8 cellular contexts compared by ENCODE assay signal in genomic region chr17:1561420-1562177, GRCh38. TPM values are rescaled to one million over a fixed set of nuclear protein-coding genes. Genes with fewer than 3 reads are reported as not detected.
DNase-seq lines count a peak whose midpoint lies in the region; ATAC-seq, FAIRE-seq and TF ChIP-seq lines count a peak whose summit lies in the region.

No MANE protein-coding gene starts in this region.

- no peak overlapping the region for H2AFZ ChIP-seq in DND-41 (ENCODE audit: low read depth, low read length)
- no peak overlapping the region for H2AFZ ChIP-seq in SK-N-SH (ENCODE audit: low read depth)
- H2AFZ ChIP-seq in GM12878 (ENCODE audit: control insufficient read depth, low read depth, low read length), result no peak overlapping the region

- peaks cover 49% of the 10 kb centered on the region for H4K20me1 ChIP-seq in DND-41 (ENCODE audit: insufficient read depth, low read length)
- peaks cover 48% of the 10 kb centered on the region for H4K20me1 ChIP-seq in SK-N-SH (ENCODE audit: insufficient read depth)
- peaks cover 6% of the 10 kb centered on the region; the same call in 1 of the 2 replicates for H4K20me1 ChIP-seq in GM12878 (ENCODE audit: control insufficient read depth, insufficient read depth)

- H3K9ac ChIP-seq in DND-41 (ENCODE audit: low read depth, low read length), result peak overlapping the region; percentile 68
- H3K9ac ChIP-seq in SK-N-SH, result peak overlapping the region; percentile 85
- peak overlapping the region; percentile 79 for H3K9ac ChIP-seq in GM12878 (ENCODE audit: control insufficient read depth, insufficient read depth, low read length)

- no peaks in the 10 kb centered on the region for H3F3A ChIP-seq in SK-N-SH (replicated peaks; ENCODE audit: insufficient read depth)

- peak overlapping the region; percentile 84 for H3K4me2 ChIP-seq in DND-41 (ENCODE audit: insufficient read depth, low read length)
- peak overlapping the region; percentile 99 for H3K4me2 ChIP-seq in SK-N-SH
- peak overlapping the region; percentile 96 for H3K4me2 ChIP-seq in GM12878 (ENCODE audit: control insufficient read depth, insufficient read depth)

- no peak for TF ChIP-seq EP300 in SK-N-SH (IDR thresholded peaks at IDR 0.05; ENCODE audit: borderline replicate concordance in 1 of 2, low read depth in 1 of 2, low read length in 1 of 2)
- TF ChIP-seq EP300 in GM12878 (IDR thresholded peaks at IDR 0.05; ENCODE audit: borderline replicate concordance in 1 of 2, control insufficient read depth in 1 of 2, low read depth in 2 of 2, low read length in 2 of 2), result no peak

- ATAC-seq in DND-41 (ENCODE audit: insufficient read depth, low read depth) (peak; percentile 68), HG02571 (IDR thresholded peaks at IDR 0.05; ENCODE audit: unreplicated experiment) (peak; percentile 21), GM12878 (peak; percentile 63), GM18517 (IDR thresholded peaks at IDR 0.05; ENCODE audit: unreplicated experiment) (no peak)

- RAD21 ChIA-PET in GM12878 (lab: Charles Lee; ENCODE audit: unreplicated experiment), result interaction anchor here (0.8 kb wide), 2 partner anchors 45 to 69 kb away, joined by 3 to 4 read pairs; partner anchors contain the start of gene INPP5K

- BruUV-seq in GM12878 (replicated peaks; lab: Mats Ljungman, UMichigan), result no TSS peak

- SMC1A ChIA-PET in GM12878 (lab: Charles Lee; ENCODE audit: uncharacterized antibody, unreplicated experiment), result interaction anchor here (1.1 to 1.8 kb wide), 2 partner anchors 46 to 69 kb away, joined by 4 to 7 read pairs; no protein-coding TSS in a partner anchor

- no peak for FAIRE-seq in GM12878 (lab: Jason Lieb, UNC)

- no peaks in the 10 kb centered on the region for H3K9me3 ChIP-seq in DND-41 (ENCODE audit: insufficient read depth, low read length, severe bottlenecking)
- no peaks in the 10 kb centered on the region for H3K9me3 ChIP-seq in SK-N-SH
- no peaks in the 10 kb centered on the region for H3K9me3 ChIP-seq in GM12878 (replicated peaks; ENCODE audit: control insufficient read depth, insufficient read depth, low read length)

- H3K27me3 ChIP-seq in DND-41 (ENCODE audit: insufficient read depth, low read length, poor library complexity), result no peaks in the 10 kb centered on the region
- no peaks in the 10 kb centered on the region for H3K27me3 ChIP-seq in SK-N-SH (ENCODE audit: insufficient read depth)
- H3K27me3 ChIP-seq in GM12878 (replicated peaks in 1 of 2; ENCODE audit: control insufficient read depth in 2 of 2, insufficient read depth in 2 of 2, low read length in 1 of 2), result no peaks in the 10 kb centered on the region

- peaks cover 37% of the 10 kb centered on the region for H3K36me3 ChIP-seq in DND-41 (ENCODE audit: insufficient read depth, low read length)
- peaks cover under 1 to 8% of the 10 kb centered on the region in 2 experiments for H3K36me3 ChIP-seq in SK-N-SH (replicated peaks in 1 of 2; ENCODE audit: control insufficient read depth in 1 of 2, insufficient read depth in 2 of 2, low read length in 1 of 2)
- peaks cover 0 to 6% of the 10 kb centered on the region in 2 experiments; a peak in 2 of 4 replicates for H3K36me3 ChIP-seq in GM12878 (ENCODE audit: control insufficient read depth in 2 of 2, insufficient read depth in 2 of 2, low read length in 1 of 2)

- DNase-seq in DND-41 (peak; percentile 48), SK-N-SH (peak; percentile 79), GM12878 (ENCODE audit: low read depth, low spot score) (no peak), iris pigment epithelial cell (ENCODE audit: low read depth) (peak; percentile 37), CD1c-positive myeloid dendritic cell (ENCODE audit: extremely low spot score) (no peak)
- DNase-seq in stimulated activated CD4-positive, alpha-beta T cell treated with anti-CD3 and anti-CD28 coated beads, Interleukin-1b, Interleukin-23, amount 100 ng/mL, for 48 hours, result peak; percentile 18

- no peak for TF ChIP-seq RAD21 in SK-N-SH (IDR thresholded peaks at IDR 0.05; ENCODE audit: low read length)
- TF ChIP-seq RAD21 in GM12878 (IDR thresholded peaks at IDR 0.05; ENCODE audit: insufficient read depth, low read depth, low read length), result 0 out of 2 replicates have a peak, but pooled peaks have one; percentile 15

- H3K9me2 ChIP-seq in SK-N-SH, result no peaks in the 10 kb centered on the region

- H3K79me2 ChIP-seq in DND-41 (ENCODE audit: insufficient read depth, low read length) (peaks cover 62% of the 10 kb centered on the region), SK-N-SH (ENCODE audit: insufficient read depth) (peaks cover 53% of the 10 kb centered on the region), GM12878 (ENCODE audit: control insufficient read depth, insufficient read depth, low read length) (peaks cover 45% of the 10 kb centered on the region)

- TF ChIP-seq POLR2A in GM12878 (IDR thresholded peaks at IDR 0.05; ENCODE audit: low read depth, low read length), result peak; percentile 62

- in situ Hi-C loops in GM12878 (cut with MboI), result no loop called here

- H3K27ac ChIP-seq in DND-41 (ENCODE audit: low read length) (peak overlapping the region; percentile 70), SK-N-SH (ENCODE audit: low read depth in 2 of 2, low read length in 1 of 2) (peak overlapping the region in 1 of 2 experiments; percentile 57; a peak in 2 of 4 replicates), GM12878 (ENCODE audit: control insufficient read depth, insufficient read depth) (peak overlapping the region; percentile 37; the same call in 1 of the 2 replicates)

- POLR2A ChIA-PET in SK-N-SH (lab: Yijun Ruan, JAX), result interaction anchor here (0.6 kb wide), 1 partner anchor 44 kb away, joined by 4 read pairs; no protein-coding TSS in a partner anchor
- POLR2A ChIA-PET in GM12878 (lab: Charles Lee), result interaction anchor here (0.8 to 1.3 kb wide), 3 partner anchors 45 to 185 kb away, joined by 3 to 5 read pairs (median 3); partner anchors contain the start of gene INPP5K

- TF ChIP-seq CTCF in DND-41 (IDR thresholded peaks at IDR 0.05; ENCODE audit: borderline replicate concordance, extremely low read depth, low read length, poor library complexity, severe bottlenecking) (peak; percentile 54), SK-N-SH (IDR thresholded peaks at IDR 0.05) (peak; percentile 24), GM12878 (IDR thresholded peaks at IDR 0.05 in 2 of 3, conservative IDR thresholded peaks at IDR 0.05 in 1 of 3; ENCODE audit: control insufficient read depth in 2 of 3, extremely low read depth in 1 of 3, insufficient read depth in 1 of 3, low read depth in 3 of 3, low read length in 3 of 3) (peak; percentile 30 to 41 (median 41); a peak in 4 of 6 replicates)

- intact Hi-C loops in GM12878 (cut with micrococcal nuclease; ENCODE audit: unreplicated experiment), result loop anchor here (5.0 kb wide), 1 partner anchor 156 kb away; no protein-coding TSS in a partner anchor

- H3K4me3 ChIP-seq in DND-41 (ENCODE audit: low read depth in 1 of 2, low read length in 2 of 2) (peak overlapping the region; percentile 40 to 74), SK-N-SH (ENCODE audit: low read depth in 2 of 2, low read length in 1 of 2) (peak overlapping the region; percentile 67 to 79), GM12878 (peak overlapping the region; percentile 86)

- H3K4me1 ChIP-seq in DND-41 (ENCODE audit: insufficient read depth, low read length) (peaks cover 58% of the 10 kb centered on the region), SK-N-SH (ENCODE audit: control insufficient read depth in 1 of 2, insufficient read depth in 2 of 2, low read depth in 1 of 2, low read length in 1 of 2) (peaks cover 0 to 22% of the 10 kb centered on the region in 2 experiments; a peak in 1 of 4 replicates), GM12878 (ENCODE audit: control insufficient read depth, insufficient read depth, low read length) (peaks cover 26% of the 10 kb centered on the region)

- WGBS in SK-N-SH (ENCODE audit: low lambda C conversion rate), result 14% methylated on average over 44 of the region's 47 CpGs
- 2% methylated on average over 47 of the region's 47 CpGs for WGBS in GM12878 (ENCODE audit: insufficient coverage, insufficient replicate concordance, low lambda C conversion rate, missing lambda C conversion rate)

- CTCF ChIA-PET in SK-N-SH (lab: Yijun Ruan, JAX), result interaction anchor here (1.0 to 1.8 kb wide), 2 partner anchors 12 to 196 kb away, joined by 4 to 11 read pairs; no protein-coding TSS in a partner anchor
- CTCF ChIA-PET in GM12878 (lab: Yijun Ruan, JAX), result interaction anchor here (0.6 to 1.6 kb wide), 7 partner anchors 12 to 196 kb away, joined by 3 to 8 read pairs (median 5); partner anchors contain the start of gene INPP5K

RNA-seq across cellular contexts. Expression of gene PITPNA, which starts 1.0 kb away (rescaled TPM):
- polyA plus RNA-seq in SK-N-SH (2012; rRNA removed) (49.1 and 50.4 TPM in 2 replicates), GM12878 (2011; rRNA removed) (45.6 and 58.4 TPM in 2 replicates), GM12878 (2014; fragmentation: Illumina TruSeq; extraction: Trizol) (67.3 and 88.1 TPM in 2 replicates), GM12878 (2014; fragmentation: Nextera tagmentation; extraction: Ambion mirVana) (10 to 100 TPM; 11.0 to 14.6 TPM), GM12878 (2014; rRNA removed) (50.4 and 51.8 TPM in 2 replicates), GM12878 (2016; fragmentation: Nextera tagmentation; extraction: Ambion mirVana) (10 to 100 TPM in 1 of 2 experiments, 1 to 10 TPM in 1; 5.2 to 41.7 TPM)
- 61.3 and 63.1 TPM in 2 replicates for polyA plus RNA-seq in SK-N-SH (2012; cell fraction: cytosol; rRNA removed)
- polyA plus RNA-seq in SK-N-SH (2012; cell fraction: nucleus; rRNA removed), result 43.3 and 69.1 TPM in 2 replicates
- total RNA-seq in GM12878 (2013; cell fraction: nucleolus; rRNA removed), result 25.6 and 31.4 TPM in 2 replicates
- total RNA-seq in GM12878 (2014; rRNA removed) (24.6 and 24.8 TPM in 2 replicates), GM12878 (2014; rRNA removed; fragmentation: Illumina TruSeq; extraction: Trizol) (19.7 and 21.0 TPM in 2 replicates), GM12878 (2021) (62.8 and 65.4 TPM in 2 replicates)
- 25.9 TPM for polyA plus RNA-seq in GM12878 (2011; ENCODE audit: low read depth)
- polyA plus RNA-seq in GM12878 (2011; cell fraction: cytosol; rRNA removed), result 38.9 and 40.8 TPM in 2 replicates
- 21.5 and 27.6 TPM in 2 replicates for polyA plus RNA-seq in GM12878 (2011; cell fraction: nucleus; rRNA removed)
- 27.0 and 28.6 TPM in 2 replicates for polyA plus RNA-seq in GM12878 (2012)
- 21.1 and 21.3 TPM in 2 replicates for polyA minus RNA-seq in GM12878 (2011; rRNA and poly(A)+ RNA removed)
- 9.2 and 10.2 TPM in 2 replicates for polyA minus RNA-seq in GM12878 (2011; cell fraction: cytosol; rRNA and poly(A)+ RNA removed)
- polyA minus RNA-seq in GM12878 (2011; cell fraction: nucleus; rRNA and poly(A)+ RNA removed), result 2.1 and 4.8 TPM in 2 replicates

RNA-seq across cellular contexts. Expression of gene INPP5K, which starts 45.2 kb away (rescaled TPM):
- polyA plus RNA-seq in SK-N-SH (2012; rRNA removed) (26.2 and 28.6 TPM in 2 replicates), GM12878 (2011; rRNA removed) (22.4 and 29.0 TPM in 2 replicates), GM12878 (2014; fragmentation: Illumina TruSeq; extraction: Trizol) (16.3 and 16.4 TPM in 2 replicates), GM12878 (2014; fragmentation: Nextera tagmentation; extraction: Ambion mirVana) (1 to 10 TPM in 1 of 2 experiments, under 1 TPM in 1; 0.58 to 1.5 TPM), GM12878 (2014; rRNA removed) (38.9 and 41.2 TPM in 2 replicates), GM12878 (2016; fragmentation: Nextera tagmentation; extraction: Ambion mirVana) (10 to 100 TPM; 23.6 to 26.7 TPM)
- 15.2 and 21.1 TPM in 2 replicates for polyA plus RNA-seq in SK-N-SH (2012; cell fraction: cytosol; rRNA removed)
- polyA plus RNA-seq in SK-N-SH (2012; cell fraction: nucleus; rRNA removed), result 55.3 and 72.1 TPM in 2 replicates
- total RNA-seq in GM12878 (2013; cell fraction: nucleolus; rRNA removed), result 15.8 and 18.2 TPM in 2 replicates
- total RNA-seq in GM12878 (2014; rRNA removed) (28.9 and 33.9 TPM in 2 replicates), GM12878 (2014; rRNA removed; fragmentation: Illumina TruSeq; extraction: Trizol) (11.1 and 11.7 TPM in 2 replicates), GM12878 (2021) (20.5 and 23.1 TPM in 2 replicates)
- polyA plus RNA-seq in GM12878 (2011; ENCODE audit: low read depth), result 20.9 TPM
- polyA plus RNA-seq in GM12878 (2011; cell fraction: cytosol; rRNA removed), result 25.8 and 27.6 TPM in 2 replicates
- polyA plus RNA-seq in GM12878 (2011; cell fraction: nucleus; rRNA removed), result 37.6 and 47.7 TPM in 2 replicates
- polyA plus RNA-seq in GM12878 (2012), result 17.1 and 22.6 TPM in 2 replicates
- 34.2 and 37.1 TPM in 2 replicates for polyA minus RNA-seq in GM12878 (2011; rRNA and poly(A)+ RNA removed)
- polyA minus RNA-seq in GM12878 (2011; cell fraction: cytosol; rRNA and poly(A)+ RNA removed), result 11.6 and 18.7 TPM in 2 replicates
- 16.7 and 31.7 TPM in 2 replicates for polyA minus RNA-seq in GM12878 (2011; cell fraction: nucleus; rRNA and poly(A)+ RNA removed)

Comparison
In these comparisons a context has a peak if more than half of its experiments do, and no peak if none do; other contexts are left out.
1. DNase-seq: peak in DND-41 (single experiment), SK-N-SH (single experiment), iris pigment epithelial cell (single experiment) and stimulated activated CD4-positive, alpha-beta T cell treated with anti-CD3 and anti-CD28 coated beads, Interleukin-1b, Interleukin-23, amount 100 ng/mL, for 48 hours (single experiment); none in GM12878 (single experiment) and CD1c-positive myeloid dendritic cell (single experiment).
2. Peak in every context shown above with its lines, with median percentiles within 50 percentile points of each other: H3K4me2 ChIP-seq, H3K4me3 ChIP-seq, H3K9ac ChIP-seq and CTCF ChIP-seq.